ENCODE assay signal across 8 cellular contexts in genomic region chr5:162209005-162209605, GRCh38.
DNase-seq lines count a peak whose midpoint lies in the region; ATAC-seq and TF ChIP-seq lines count a peak whose summit lies in the region.

No MANE protein-coding gene starts in this region.

- no peak for TF ChIP-seq EP300 in gastroesophageal sphincter (IDR thresholded peaks at IDR 0.05)

- H3K4me1 ChIP-seq in cardiac muscle cell (ENCODE audit: low read depth) (peaks cover 12% of the 10 kb centered on the region), right atrium auricular region (no peaks in the 10 kb centered on the region), gastroesophageal sphincter (no peaks in the 10 kb centered on the region)

- WGBS in gastroesophageal sphincter (ENCODE audit: low coverage in 1 of 2), 2 donors: 33% methylated on average over 3 of the region's 5 CpGs; no CpG with 5 or more reads in 1 of the 2 donors

- H3K9me3 ChIP-seq in cardiac muscle cell (ENCODE audit: low read depth): no peaks in the 10 kb centered on the region
- no peaks in the 10 kb centered on the region for H3K9me3 ChIP-seq in right atrium auricular region
- H3K9me3 ChIP-seq in WERI-Rb-1 (ENCODE audit: severe bottlenecking): no peaks in the 10 kb centered on the region
- H3K9me3 ChIP-seq in gastroesophageal sphincter: no peaks in the 10 kb centered on the region

- no peaks in the 10 kb centered on the region for H3K36me3 ChIP-seq in cardiac muscle cell
- no peaks in the 10 kb centered on the region for H3K36me3 ChIP-seq in right atrium auricular region
- H3K36me3 ChIP-seq in H7 (replicated peaks; ENCODE audit: control insufficient read depth, insufficient read depth, low read length): no peaks in the 10 kb centered on the region
- no peaks in the 10 kb centered on the region for H3K36me3 ChIP-seq in WERI-Rb-1
- H3K36me3 ChIP-seq in gastroesophageal sphincter: no peaks in the 10 kb centered on the region

- H3K27me3 ChIP-seq in cardiac muscle cell (no peaks in the 10 kb centered on the region), right atrium auricular region (no peaks in the 10 kb centered on the region), H7 (ENCODE audit: control insufficient read depth, insufficient read depth, low read length) (no peaks in the 10 kb centered on the region), WERI-Rb-1 (ENCODE audit: insufficient read depth, low read depth, severe bottlenecking) (peaks cover 45% of the 10 kb centered on the region), gastroesophageal sphincter (peaks cover 6% of the 10 kb centered on the region)

- no peak for ATAC-seq in gastroesophageal sphincter

- H3K4me3 ChIP-seq in cardiac muscle cell: no peak overlapping the region
- H3K4me3 ChIP-seq in right atrium auricular region: no peak overlapping the region
- H3K4me3 ChIP-seq in H7 (ENCODE audit: insufficient read depth, low read depth, low read length): no peak overlapping the region
- no peak overlapping the region for H3K4me3 ChIP-seq in WERI-Rb-1 (ENCODE audit: low read depth, low read length)
- H3K4me3 ChIP-seq in gastroesophageal sphincter: no peak overlapping the region

- H3K27ac ChIP-seq in cardiac muscle cell (no peak overlapping the region), right atrium auricular region (no peak overlapping the region), WERI-Rb-1 (no peak overlapping the region), gastroesophageal sphincter (no peak overlapping the region)

- no peak for TF ChIP-seq POLR2A in gastroesophageal sphincter (IDR thresholded peaks at IDR 0.05)

- DNase-seq in cardiac muscle cell (ENCODE audit: low read depth in 1 of 2, low spot score in 1 of 2) (peak; percentile 0 to 72), right atrium auricular region (ENCODE audit: low spot score) (no peak), H7 (peak; percentile 24), WERI-Rb-1 (peak; percentile 59), kidney tubule cell (ENCODE audit: low spot score) (peak; percentile 79), COLO829 (ENCODE audit: low spot score) (no peak)

- TF ChIP-seq CTCF in cardiac muscle cell (IDR thresholded peaks at IDR 0.05; ENCODE audit: low read depth, low read length) (no peak), right atrium auricular region (IDR thresholded peaks at IDR 0.05) (peak in 1 of 2 donors; percentile 46), LNCAP (IDR thresholded peaks at IDR 0.05) (peak; percentile 26; the same call in 1 of the 2 replicates), WERI-Rb-1 (IDR thresholded peaks at IDR 0.05; ENCODE audit: low read depth, low read length) (peak; percentile 72), gastroesophageal sphincter (IDR thresholded peaks at IDR 0.05) (peak in 1 of 4 experiments; percentile 34)

Comparison
In these comparisons a context has a peak if more than half of its experiments do, and no peak if none do; other contexts are left out.
1. DNase-seq: peak in cardiac muscle cell (2 of 2), H7 (single experiment), WERI-Rb-1 (single experiment) and kidney tubule cell (single experiment); none in right atrium auricular region (single experiment) and COLO829 (single experiment).